ENCODE assay signal across 21 cellular contexts in genomic region chr11:83483808-83484207, GRCh38.
DNase-seq lines count a peak whose midpoint lies in the region; ATAC-seq and TF ChIP-seq lines count a peak whose summit lies in the region.
"Had no signal": no experiment of that assay in that cellular context is flagged by ENCODE, and none has a peak within 500 bp of the region (broad histone marks: within the 10 kb centered on the region; RNA-seq: fewer than 3 reads in every experiment).

No MANE protein-coding gene starts in this region.

- no CpG with 5 or more reads among the region's 6 CpGs for WGBS in H9 (ENCODE audit: extremely low coverage, insufficient read length, low lambda C conversion rate)
- WGBS in adrenal gland, 4 donors = 80 to 94% (median 84%) methylated on average over 6 of the region's 6 CpGs

- H3K23ac ChIP-seq in H9 (ENCODE audit: insufficient read length, low read depth, low read length) = no peak overlapping the region

- H3K23me2 ChIP-seq in H9 (ENCODE audit: insufficient read length, low read depth, low read length, poor library complexity, severe bottlenecking) = no peaks in the 10 kb centered on the region

- H3K4me3 Mint-ChIP-seq in H9 = no peak overlapping the region
- no peak overlapping the region for H3K4me3 Mint-ChIP-seq in WTC11
- H3K4me3 Mint-ChIP-seq in neural progenitor cell = no peak overlapping the region
- H3K4me3 Mint-ChIP-seq: CD4-positive, CD25-positive, alpha-beta regulatory T cell; CD8-positive, alpha-beta memory T cell had no signal

- H3K4me3 ChIP-seq in A673 (ENCODE audit: low read depth, low read length, poor library complexity, severe bottlenecking) (no peak overlapping the region), neural progenitor cell (no peak overlapping the region), adrenal gland (no peak overlapping the region)
- H3K4me3 ChIP-seq: GM12878 had no signal

- H3K4me1 ChIP-seq in A673 (ENCODE audit: insufficient read depth, low read length, poor library complexity, severe bottlenecking) (peaks cover 84% of the 10 kb centered on the region), H9 (ENCODE audit: insufficient read depth, low read length) (peaks cover 5% of the 10 kb centered on the region; the same call in 1 of the 2 replicates), neural progenitor cell (peaks cover 13% of the 10 kb centered on the region), adrenal gland (replicated peaks in 1 of 2) (no peaks in the 10 kb centered on the region)

- H3K9ac ChIP-seq in H9 (ENCODE audit: extremely low read depth, insufficient read length, low read length) = no peak overlapping the region
- H3K9ac ChIP-seq in neural progenitor cell = no peak overlapping the region

- DNase-seq in A673 (ENCODE audit: low spot score) (no peak), H9 (no peak), WTC11 (ENCODE audit: low spot score) (no peak), neural progenitor cell (ENCODE audit: low spot score) (no peak), adrenal gland (no peak), epidermal melanocyte (ENCODE audit: insufficient read length, low spot score) (no peak), kidney tubule cell (ENCODE audit: low spot score) (no peak)
- DNase-seq: ACHN; BE2C; C1 segment of cervical spinal cord; CD4-positive, CD25-positive, alpha-beta regulatory T cell; CD8-positive, alpha-beta memory T cell; COR-L47; DMS 273 treated with DMSO at 0.1 percent for 48 hours; DMS53; DND-41; EL; HCEC 1CT had no signal

- H2BK12ac ChIP-seq in H9 (ENCODE audit: insufficient read length, low read depth, low read length) = no peak overlapping the region

- H4K8ac ChIP-seq in H9 (replicated peaks; ENCODE audit: insufficient read length, low read depth, low read length) = no peak overlapping the region

- peaks cover 21 to 37% of the 10 kb centered on the region in 2 experiments for H3K4me1 Mint-ChIP-seq in H9
- peaks cover 50% of the 10 kb centered on the region for H3K4me1 Mint-ChIP-seq in WTC11
- peaks cover 24% of the 10 kb centered on the region for H3K4me1 Mint-ChIP-seq in neural progenitor cell
- H3K4me1 Mint-ChIP-seq: CD4-positive, CD25-positive, alpha-beta regulatory T cell; CD8-positive, alpha-beta memory T cell had no signal

- peaks cover 15% of the 10 kb centered on the region for H3K36me3 ChIP-seq in A673 (ENCODE audit: insufficient read depth, low read length, poor library complexity, severe bottlenecking)
- no peaks in the 10 kb centered on the region for H3K36me3 ChIP-seq in neural progenitor cell
- no peaks in the 10 kb centered on the region for H3K36me3 ChIP-seq in adrenal gland (replicated peaks in 1 of 2)
- H3K36me3 ChIP-seq: BE2C had no signal

- CTCF ChIA-PET in A673 (lab: Charles Lee) (no interaction called here), WTC11 (lab: Charles Lee) (no interaction called here)

- H3K27ac Mint-ChIP-seq in H9 (no peak overlapping the region; a peak in 1 of 7 replicates), WTC11 (peak overlapping the region; percentile 55), neural progenitor cell (no peak overlapping the region)
- H3K27ac Mint-ChIP-seq: CD4-positive, CD25-positive, alpha-beta regulatory T cell; CD8-positive, alpha-beta memory T cell had no signal

- intact Hi-C loops in A673 (cut with micrococcal nuclease; ENCODE audit: unreplicated experiment) (loop anchor here (5.0 kb wide), 1 partner anchor 197 kb away; the partner anchor contains the start of gene CCDC90B), adrenal gland (cut with DNase I) (no loop called here)

- no peak overlapping the region for H3K56ac ChIP-seq in H9 (ENCODE audit: insufficient read length, low read depth, low read length)

- H2BK20ac ChIP-seq in H9 (ENCODE audit: low read depth, low read length, poor library complexity, severe bottlenecking) = no peak overlapping the region

- no peak overlapping the region for H3T11ph ChIP-seq in H9 (ENCODE audit: low read length)

- H2BK5ac ChIP-seq in H9 (ENCODE audit: insufficient read length, low read length) = peak overlapping the region; percentile 55

- H3K27me3 ChIP-seq in A673 (replicated peaks; ENCODE audit: insufficient read depth, low read depth, low read length, poor library complexity) (no peaks in the 10 kb centered on the region), H9 (ENCODE audit: insufficient read depth, low read length) (no peaks in the 10 kb centered on the region), neural progenitor cell (no peaks in the 10 kb centered on the region), adrenal gland (no peaks in the 10 kb centered on the region)
- H3K27me3 ChIP-seq: BE2C had no signal

- no peak overlapping the region for H3K18ac ChIP-seq in H9 (ENCODE audit: insufficient read length, low read depth, low read length)

- no peak overlapping the region for H3K4ac ChIP-seq in H9 (ENCODE audit: low read depth, low read length)

- H3F3A ChIP-seq in neural progenitor cell (ENCODE audit: low read depth) = no peaks in the 10 kb centered on the region

- H3K9me3 ChIP-seq in A673 (ENCODE audit: low read depth, low read length, poor library complexity, severe bottlenecking) (no peaks in the 10 kb centered on the region), H9 (ENCODE audit: control insufficient read depth, low read depth, low read length) (no peaks in the 10 kb centered on the region), neural progenitor cell (ENCODE audit: low read depth) (no peaks in the 10 kb centered on the region), adrenal gland (replicated peaks in 1 of 3) (no peaks in the 10 kb centered on the region)
- H3K9me3 ChIP-seq: BE2C had no signal

- H3K79me1 ChIP-seq in H9 (ENCODE audit: insufficient read depth, low read depth, low read length, poor library complexity, severe bottlenecking) = no peaks in the 10 kb centered on the region

- H4K20me1 ChIP-seq in H9 (ENCODE audit: control insufficient read depth, insufficient read depth, insufficient read length) (no peaks in the 10 kb centered on the region), neural progenitor cell (ENCODE audit: low read depth) (no peaks in the 10 kb centered on the region)

- no peak overlapping the region for H3K14ac ChIP-seq in H9 (ENCODE audit: insufficient read depth, low read length)

- H3K36me3 Mint-ChIP-seq in H9 (ENCODE audit: insufficient read depth in 1 of 3, low read depth in 3 of 3) (no peaks in the 10 kb centered on the region), WTC11 (no peaks in the 10 kb centered on the region), neural progenitor cell (peaks cover 1% of the 10 kb centered on the region)
- H3K36me3 Mint-ChIP-seq: CD4-positive, CD25-positive, alpha-beta regulatory T cell; CD8-positive, alpha-beta memory T cell had no signal

- H2BK120ac ChIP-seq in H9 (ENCODE audit: low read depth, low read length, poor library complexity, severe bottlenecking) = no peak overlapping the region

- H2AFZ ChIP-seq in H9 (ENCODE audit: low read length) (no peak overlapping the region), neural progenitor cell (replicated peaks) (peak overlapping the region; percentile 4)

- H3K9me3 Mint-ChIP-seq in H9 (no peaks in the 10 kb centered on the region), WTC11 (no peaks in the 10 kb centered on the region), neural progenitor cell (no peaks in the 10 kb centered on the region)

- POLR2A ChIA-PET in A673 (lab: Charles Lee; ENCODE audit: low non-redundant PET) (no interaction called here), WTC11 (lab: Charles Lee) (no interaction called here)

- no peak for TF ChIP-seq POLR2A in adrenal gland (IDR thresholded peaks at IDR 0.05)

- ATAC-seq in WTC11 (peak; percentile 58), HG03439 (IDR thresholded peaks at IDR 0.05; ENCODE audit: unreplicated experiment) (no peak)
- ATAC-seq: GM12878 had no signal

- no peak overlapping the region for H2AK5ac ChIP-seq in H9 (ENCODE audit: insufficient read length, low read length)

- H4K5ac ChIP-seq in H9 (ENCODE audit: insufficient read length, low read depth, low read length) = no peak overlapping the region

- H3K27ac ChIP-seq in A673 (ENCODE audit: low read depth, low read length, poor library complexity, severe bottlenecking) (peak overlapping the region; percentile 60), H9 (ENCODE audit: insufficient read length, low read depth, low read length) (no peak overlapping the region), neural progenitor cell (no peak overlapping the region), adrenal gland (no peak overlapping the region)
- H3K27ac ChIP-seq: HL-60 had no signal

- H3K79me2 ChIP-seq in H9 (ENCODE audit: insufficient read depth, low read length) = no peaks in the 10 kb centered on the region
- H3K79me2 ChIP-seq in neural progenitor cell (ENCODE audit: low read depth) = no peaks in the 10 kb centered on the region

- H3K27me3 Mint-ChIP-seq in H9 (ENCODE audit: low read depth) (no peaks in the 10 kb centered on the region), WTC11 (ENCODE audit: low read depth) (no peaks in the 10 kb centered on the region), neural progenitor cell (ENCODE audit: insufficient read depth, low read depth) (no peaks in the 10 kb centered on the region)

- H3K4me2 ChIP-seq in H9 (ENCODE audit: insufficient read depth, insufficient read length, low read length) = no peak overlapping the region
- no peak overlapping the region for H3K4me2 ChIP-seq in neural progenitor cell

- BruUV-seq in A673 (replicated peaks; lab: Mats Ljungman, UMichigan) = no TSS peak

- no peak for TF ChIP-seq CTCF in A673 (conservative IDR thresholded peaks at IDR 0.05; ENCODE audit: low read depth, low read length)
- TF ChIP-seq CTCF in H9 (conservative IDR thresholded peaks at IDR 0.05) = no peak
- TF ChIP-seq CTCF in WTC11 (IDR thresholded peaks at IDR 0.05) = no peak
- TF ChIP-seq CTCF in neural progenitor cell (IDR thresholded peaks at IDR 0.05) = no peak
- TF ChIP-seq CTCF in adrenal gland (IDR thresholded peaks at IDR 0.05) = no peak

- no peak overlapping the region for H2BK15ac ChIP-seq in H9 (ENCODE audit: low read depth, low read length)

- no peak overlapping the region for H4K91ac ChIP-seq in H9 (ENCODE audit: insufficient read length, low read depth, low read length)

TF ChIP-seq in WTC11, 78 proteins besides CTCF, POLR2A, EP300 and RAD21 (continues in another document):
- TF ChIP-seq ZNF121 (CRISPR knock-in tag; IDR thresholded peaks at IDR 0.05) = no peak
- no peak for TF ChIP-seq ZNF423 (CRISPR knock-in tag; IDR thresholded peaks at IDR 0.05)
- TF ChIP-seq TEAD4 (CRISPR knock-in tag; IDR thresholded peaks at IDR 0.05) = no peak
- TF ChIP-seq E2F4 (CRISPR knock-in tag; IDR thresholded peaks at IDR 0.05; ENCODE audit: borderline replicate concordance, low read depth) = no peak
- TF ChIP-seq CREB1 (CRISPR knock-in tag; IDR thresholded peaks at IDR 0.05) = no peak
- TF ChIP-seq ZNF219 (CRISPR knock-in tag; IDR thresholded peaks at IDR 0.05; ENCODE audit: borderline replicate concordance) = no peak
